In the genomic region with DNA sequence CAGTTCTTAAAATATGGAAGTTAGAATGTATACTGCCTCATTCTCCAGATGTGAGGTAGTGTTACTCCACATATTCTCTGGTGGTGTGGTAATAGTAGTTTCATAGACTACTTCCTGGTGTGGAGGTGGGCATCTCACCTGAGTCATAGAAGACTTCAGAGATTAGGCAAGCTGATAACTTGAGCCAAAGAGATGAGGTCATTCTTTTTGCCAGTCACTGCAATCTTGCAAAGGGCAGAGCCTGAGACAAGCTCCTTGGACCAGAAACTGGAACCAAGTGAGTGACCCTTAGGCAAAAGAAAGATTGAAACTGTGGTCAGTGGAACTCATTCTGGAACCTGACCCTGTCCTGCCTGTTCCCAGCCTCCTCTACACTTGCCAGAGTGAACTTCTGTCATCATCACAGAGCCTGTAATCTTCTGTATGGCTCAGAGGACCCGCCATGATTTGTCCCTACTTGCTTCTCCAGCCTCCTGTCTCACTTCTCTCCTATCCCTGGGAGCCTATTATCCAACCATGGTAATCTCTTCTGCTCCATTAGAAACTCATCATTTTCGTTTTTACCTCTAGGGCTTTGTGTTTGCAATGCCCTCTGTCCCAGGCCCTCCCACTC, we compare ENCODE assay signal across 13 cellular contexts. TPM values are rescaled to one million over a fixed set of nuclear protein-coding genes. Genes with fewer than 3 reads are reported as not detected.
A peak's percentile ranks its signal among the peaks of the same experiment; 100 is the strongest.
DNase-seq lines count a peak whose midpoint lies in the region; ATAC-seq, FAIRE-seq and TF ChIP-seq lines count a peak whose summit lies in the region.
"Had no signal": no experiment of that assay in that cellular context is flagged by ENCODE, and none has a peak within 500 bp of the region (broad histone marks: within the 10 kb centered on the region; RNA-seq: fewer than 3 reads in every experiment).

No MANE protein-coding gene starts in this region.

- no peak for TF ChIP-seq EP300 in gastroesophageal sphincter (IDR thresholded peaks at IDR 0.05)

- H3K4me1 ChIP-seq in keratinocyte (ENCODE audit: control insufficient read depth, extremely low read depth, insufficient read depth, low read length), result peaks cover 17% of the 10 kb centered on the region
- no peaks in the 10 kb centered on the region for H3K4me1 ChIP-seq in gastroesophageal sphincter

- H4K20me1 ChIP-seq in keratinocyte (ENCODE audit: control insufficient read depth, extremely low read depth, insufficient read depth, low read length), result no peaks in the 10 kb centered on the region

- peak overlapping the region; percentile 3 for H3K4me2 ChIP-seq in keratinocyte (ENCODE audit: control insufficient read depth, extremely low read depth, insufficient read depth, low read depth, low read length)

- H3K27me3 Mint-ChIP-seq in HFFc6 (ENCODE audit: insufficient read depth), result no peaks in the 10 kb centered on the region; the same call in 1 of the 2 replicates

- H3K79me2 ChIP-seq in keratinocyte (ENCODE audit: control insufficient read depth, insufficient read depth, low read length), result no peaks in the 10 kb centered on the region

- peak overlapping the region; percentile 7 for H3K27ac ChIP-seq in keratinocyte (ENCODE audit: control insufficient read depth, insufficient read depth, low read length)
- H3K27ac ChIP-seq in coronary artery, result no peak overlapping the region
- H3K27ac ChIP-seq in gastroesophageal sphincter, result no peak overlapping the region
- H3K27ac ChIP-seq: thoracic aorta had no signal

- no peak overlapping the region for H3K4me3 Mint-ChIP-seq in HFFc6
- H3K4me3 Mint-ChIP-seq: activated T-cell treated with anti-CD3 and anti-CD28 coated beads, Interleukin-2, amount 50 U/mL, for 4 hours; memory B cell had no signal

- no peak overlapping the region for H3K9ac ChIP-seq in keratinocyte (ENCODE audit: control insufficient read depth, extremely low read depth, insufficient read depth, low read length)

- no peaks in the 10 kb centered on the region for H3K36me3 Mint-ChIP-seq in HFFc6 (ENCODE audit: low read depth)

- 41 to 49% methylated on average over 2 of the region's 2 CpGs for WGBS in gastroesophageal sphincter (ENCODE audit: low coverage in 1 of 2), 2 donors

- H3K36me3 ChIP-seq in keratinocyte (ENCODE audit: control insufficient read depth in 2 of 2, extremely low read depth in 1 of 2, insufficient read depth in 2 of 2, low read length in 2 of 2), result no peaks in the 10 kb centered on the region
- H3K36me3 ChIP-seq in gastroesophageal sphincter, result no peaks in the 10 kb centered on the region
- H3K36me3 ChIP-seq: thoracic aorta had no signal

- peak; percentile 87 for FAIRE-seq in keratinocyte (lab: Jason Lieb, UNC)
- FAIRE-seq: GM19239 had no signal

- ATAC-seq in SK-N-SH treated with all-trans-retinoic acid at 6 μM for 48 hours, result peak; percentile 57
- no peak for ATAC-seq in gastroesophageal sphincter

- DNase-seq in AG20443 (ENCODE audit: low spot score) (peak; percentile 27), HFFc6 (peak; percentile 63), keratinocyte (ENCODE audit: low read depth, low spot score) (peak; percentile 57), NCI-H2107 treated with DMSO at 0.1 percent for 48 hours (lab: John Stamatoyannopoulos, UW; ENCODE audit: unreplicated experiment) (no peak), coronary artery (ENCODE audit: low spot score) (no peak), cerebellum (ENCODE audit: low spot score) (no peak)
- DNase-seq: activated T-cell treated with anti-CD3 and anti-CD28 coated beads, Interleukin-2, amount 50 U/mL, for 4 hours; NCI-H1930 had no signal

- no peaks in the 10 kb centered on the region for H3K9me1 ChIP-seq in keratinocyte (ENCODE audit: control insufficient read depth, extremely low read depth, insufficient read depth, low read length)

- no peak for TF ChIP-seq CTCF in HFFc6 (IDR thresholded peaks at IDR 0.05)
- TF ChIP-seq CTCF in keratinocyte (optimal IDR thresholded peaks at IDR 0.05 in 1 of 3, IDR thresholded peaks at IDR 0.05 in 1 of 3, conservative IDR thresholded peaks at IDR 0.05 in 1 of 3; ENCODE audit: extremely low read depth in 1 of 3, insufficient read depth in 2 of 3, low read length in 3 of 3), result no peak
- TF ChIP-seq CTCF in coronary artery (IDR thresholded peaks at IDR 0.05), result no peak
- no peak for TF ChIP-seq CTCF in gastroesophageal sphincter (IDR thresholded peaks at IDR 0.05)

- TF ChIP-seq POLR2A in gastroesophageal sphincter (IDR thresholded peaks at IDR 0.05), result no peak

- dilution Hi-C loops in keratinocyte (cut with MboI; ENCODE audit: extremely low pct_ligation_motif_present, low sequenced_read_pairs), result no loop called here

- H3K9me3 ChIP-seq in keratinocyte (ENCODE audit: control insufficient read depth, low read depth, low read length) (no peaks in the 10 kb centered on the region), gastroesophageal sphincter (no peaks in the 10 kb centered on the region)
- H3K9me3 ChIP-seq: thoracic aorta had no signal

- no peak overlapping the region for H3K4me3 ChIP-seq in keratinocyte (ENCODE audit: control insufficient read depth in 2 of 3, extremely low read depth in 1 of 3, insufficient read depth in 2 of 3, low read depth in 1 of 3, low read length in 3 of 3)
- no peak overlapping the region for H3K4me3 ChIP-seq in coronary artery
- H3K4me3 ChIP-seq in gastroesophageal sphincter, result no peak overlapping the region
- H3K4me3 ChIP-seq: thoracic aorta had no signal

- H3K27ac Mint-ChIP-seq in HFFc6, result peak overlapping the region; percentile 53
- H3K27ac Mint-ChIP-seq: memory B cell had no signal

- H3K27me3 ChIP-seq in keratinocyte (ENCODE audit: control insufficient read depth, extremely low read depth, insufficient read depth, low read length) (no peaks in the 10 kb centered on the region), gastroesophageal sphincter (no peaks in the 10 kb centered on the region)

- H2AFZ ChIP-seq in keratinocyte (ENCODE audit: control insufficient read depth, low read length), result no peak overlapping the region

- peaks cover 26% of the 10 kb centered on the region for H3K4me1 Mint-ChIP-seq in HFFc6 (ENCODE audit: low read depth)
- H3K4me1 Mint-ChIP-seq: memory B cell had no signal

- no peaks in the 10 kb centered on the region for H3K9me3 Mint-ChIP-seq in HFFc6
- H3K9me3 Mint-ChIP-seq: activated T-cell treated with anti-CD3 and anti-CD28 coated beads, Interleukin-2, amount 50 U/mL, for 4 hours; memory B cell had no signal

TF ChIP-seq in SK-N-SH treated with all-trans-retinoic acid at 6 μM for 48 hours, 23 proteins besides CTCF, POLR2A, EP300 and RAD21 (continues in another document):
- TF ChIP-seq ISL1 (CRISPR knock-in tag; IDR thresholded peaks at IDR 0.05) (no peak), CSDC2 (CRISPR knock-in tag; IDR thresholded peaks at IDR 0.05) (no peak), TCF4 (CRISPR knock-in tag; IDR thresholded peaks at IDR 0.05; ENCODE audit: borderline replicate concordance) (no peak), RARB (CRISPR knock-in tag; IDR thresholded peaks at IDR 0.05) (no peak), ZC3H10 (CRISPR knock-in tag; IDR thresholded peaks at IDR 0.05) (no peak), TOX (CRISPR knock-in tag; IDR thresholded peaks at IDR 0.05; ENCODE audit: borderline replicate concordance) (no peak)
- TF ChIP-seq, protein P1, sequence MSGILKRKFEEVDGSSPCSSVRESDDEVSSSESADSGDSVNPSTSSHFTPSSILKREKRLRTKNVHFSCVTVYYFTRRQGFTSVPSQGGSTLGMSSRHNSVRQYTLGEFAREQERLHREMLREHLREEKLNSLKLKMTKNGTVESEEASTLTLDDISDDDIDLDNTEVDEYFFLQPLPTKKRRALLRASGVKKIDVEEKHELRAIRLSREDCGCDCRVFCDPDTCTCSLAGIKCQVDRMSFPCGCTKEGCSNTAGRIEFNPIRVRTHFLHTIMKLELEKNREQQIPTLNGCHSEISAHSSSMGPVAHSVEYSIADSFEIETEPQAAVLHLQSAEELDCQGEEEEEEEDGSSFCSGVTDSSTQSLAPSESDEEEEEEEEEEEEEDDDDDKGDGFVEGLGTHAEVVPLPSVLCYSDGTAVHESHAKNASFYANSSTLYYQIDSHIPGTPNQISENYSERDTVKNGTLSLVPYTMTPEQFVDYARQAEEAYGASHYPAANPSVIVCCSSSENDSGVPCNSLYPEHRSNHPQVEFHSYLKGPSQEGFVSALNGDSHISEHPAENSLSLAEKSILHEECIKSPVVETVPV (CRISPR knock-in tag; IDR thresholded peaks at IDR 0.05), result no peak

RNA-seq across cellular contexts. Expression of gene CCDC83, which starts 10.6 kb away (rescaled TPM):
- not detected for total RNA-seq in HFFc6 (2021; fragmentation: NEBNext Ultra II Directional; extraction: Animal tissue kit (Norgen Biotek cat#: 25700))
- not detected in 3 replicates for polyA plus RNA-seq in keratinocyte
- not detected for polyA plus RNA-seq in keratinocyte (2011; ENCODE audit: low read depth)
- not detected in 2 replicates for polyA plus RNA-seq in keratinocyte (2011; cell fraction: cytosol; rRNA removed)
- polyA plus RNA-seq in keratinocyte (2011; cell fraction: nucleus; rRNA removed), result not detected in 2 replicates
- polyA plus RNA-seq in keratinocyte (2012; ENCODE audit: low replicate concordance), result not detected in 2 replicates
- not detected in 3 replicates for polyA minus RNA-seq in keratinocyte
- polyA minus RNA-seq in keratinocyte (2011; cell fraction: cytosol; rRNA and poly(A)+ RNA removed), result not detected
- polyA minus RNA-seq in keratinocyte (2011; cell fraction: nucleus; rRNA and poly(A)+ RNA removed), result not detected in 2 replicates
- total RNA-seq in cerebellum (not detected), gastroesophageal sphincter (not detected)
- total RNA-seq: activated T-cell treated with anti-CD3 and anti-CD28 coated beads, Interleukin-2, amount 50 U/mL, for 4 hours; thoracic aorta had no signal

RNA-seq across cellular contexts. Expression of gene SYTL2, which starts 33.6 kb away (rescaled TPM):
- total RNA-seq in HFFc6 (2021; fragmentation: NEBNext Ultra II Directional; extraction: Animal tissue kit (Norgen Biotek cat#: 25700)), result 10 to 100 TPM; 23.2 to 39.5 (median 27.4) TPM
- polyA plus RNA-seq in keratinocyte, result 1.3 to 3.1 TPM (median 1.4 TPM) in 3 replicates
- 13.9 TPM for polyA plus RNA-seq in keratinocyte (2011; ENCODE audit: low read depth)
- 0.68 and 1.8 TPM in 2 replicates for polyA plus RNA-seq in keratinocyte (2011; cell fraction: cytosol; rRNA removed)
- polyA plus RNA-seq in keratinocyte (2011; cell fraction: nucleus; rRNA removed), result 6.2 and 11.0 TPM in 2 replicates
- 1.0 and 8.3 TPM in 2 replicates for polyA plus RNA-seq in keratinocyte (2012; ENCODE audit: low replicate concordance)
- polyA minus RNA-seq in keratinocyte, result 1.2 to 3.0 TPM (median 1.9 TPM) in 3 replicates
- polyA minus RNA-seq in keratinocyte (2011; cell fraction: cytosol; rRNA and poly(A)+ RNA removed), result not detected
- 3.9 and 7.0 TPM in 2 replicates for polyA minus RNA-seq in keratinocyte (2011; cell fraction: nucleus; rRNA and poly(A)+ RNA removed)
- total RNA-seq in cerebellum (15.2 TPM), gastroesophageal sphincter (10 to 100 TPM in 2 of 4 donors, 1 to 10 TPM in 2; 4.7 to 23.6 (median 8.4) TPM)

Comparison
In these comparisons a context has a peak if more than half of its experiments do, and no peak if none do; other contexts are left out.
1. DNase-seq: peak in AG20443 (single experiment), HFFc6 (single experiment) and keratinocyte (single experiment); none in NCI-H2107 treated with DMSO at 0.1 percent for 48 hours (single experiment), coronary artery (single experiment) and cerebellum (single experiment).